10 cellular contexts compared by ENCODE assay signal in the genomic region with DNA sequence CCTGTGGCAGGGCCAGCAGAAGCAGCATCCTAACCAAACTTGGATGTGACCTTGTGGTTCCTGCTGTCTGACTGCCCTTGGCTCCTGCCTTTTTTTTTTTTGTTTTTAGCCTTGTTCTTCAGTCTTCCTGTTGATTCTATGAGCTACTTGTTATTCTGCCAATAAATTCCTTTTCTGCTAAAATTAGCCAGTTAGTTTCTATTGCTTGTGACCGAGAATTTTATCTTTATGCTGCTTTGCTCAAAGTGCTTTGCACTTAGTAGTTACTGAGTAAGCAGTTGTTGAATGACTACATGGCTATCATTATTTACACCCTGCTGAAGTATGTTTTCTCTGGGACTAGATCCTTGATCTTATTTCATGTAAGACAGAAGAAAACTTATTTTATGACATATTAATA. TPM values are rescaled to one million over a fixed set of nuclear protein-coding genes. Genes with fewer than 3 reads are reported as not detected.
A peak's percentile ranks its signal among the peaks of the same experiment; 100 is the strongest.
DNase-seq lines count a peak whose midpoint lies in the region; TF ChIP-seq lines count a peak whose summit lies in the region.
"Had no signal": no experiment of that assay in that cellular context is flagged by ENCODE, and none has a peak within 500 bp of the region (broad histone marks: within the 10 kb centered on the region; RNA-seq: fewer than 3 reads in every experiment).

No MANE protein-coding gene starts in this region.

- no peak overlapping the region for H3K4me3 ChIP-seq in coronary artery
- H3K4me3 ChIP-seq in ovary: no peak overlapping the region
- no peak overlapping the region for H3K4me3 ChIP-seq in vagina

- H3K9me3 ChIP-seq in ovary (no peaks in the 10 kb centered on the region), vagina (no peaks in the 10 kb centered on the region)

- TF ChIP-seq CTCF in coronary artery (IDR thresholded peaks at IDR 0.05) (no peak), ovary (IDR thresholded peaks at IDR 0.05) (no peak), vagina (IDR thresholded peaks at IDR 0.05) (no peak)

- DNase-seq in RPMI8226 (peak; percentile 14), coronary artery (ENCODE audit: low spot score) (no peak), ovary (peak in 2 of 5 donors; percentile 28), T1000 (lab: John Stamatoyannopoulos, UW) (no peak), activated gamma-delta T cell treated with Interleukin-2 at 50 U/mL for 16 hours (no peak), vagina (ENCODE audit: extremely low spot score in 2 of 2) (no peak), 8988T (no peak)
- DNase-seq: GF-D8, GOT3, NCI-H1105 had no signal

- no peaks in the 10 kb centered on the region for H3K36me3 ChIP-seq in ovary
- H3K36me3 ChIP-seq in vagina: no peaks in the 10 kb centered on the region

- H3K4me1 ChIP-seq in ovary (ENCODE audit: insufficient read depth) (peaks cover 2% of the 10 kb centered on the region), vagina (no peaks in the 10 kb centered on the region)

- H3K27me3 ChIP-seq in ovary (no peaks in the 10 kb centered on the region), vagina (no peaks in the 10 kb centered on the region)

- TF ChIP-seq POLR2A in ovary (IDR thresholded peaks at IDR 0.05) (no peak), vagina (IDR thresholded peaks at IDR 0.05) (no peak)

- intact Hi-C loops in ovary (cut with DNase I) (no loop called here), vagina (cut with DNase I) (no loop called here)

- H3K27ac ChIP-seq in coronary artery (peak overlapping the region; percentile 4 to 76), ovary (peak overlapping the region; percentile 9 to 73), vagina (no peak overlapping the region)

- TF ChIP-seq EP300 in ovary (IDR thresholded peaks at IDR 0.05): no peak

- 1 to 8% (median 2%) methylated on average over 1 of the region's 1 CpG for WGBS in ovary, 3 donors

RNA-seq across cellular contexts. Expression of gene ATG10, which starts 20.8 kb away (rescaled TPM):
- 1 to 10 TPM; 2.6 to 6.1 (median 4.6) TPM for total RNA-seq in ovary
- polyA plus RNA-seq in ovary: 1 to 10 TPM; 2.7 to 7.8 TPM
- 4.2 TPM for total RNA-seq in vagina
